ENCODE assay signal across 8 cellular contexts in the genomic region with DNA sequence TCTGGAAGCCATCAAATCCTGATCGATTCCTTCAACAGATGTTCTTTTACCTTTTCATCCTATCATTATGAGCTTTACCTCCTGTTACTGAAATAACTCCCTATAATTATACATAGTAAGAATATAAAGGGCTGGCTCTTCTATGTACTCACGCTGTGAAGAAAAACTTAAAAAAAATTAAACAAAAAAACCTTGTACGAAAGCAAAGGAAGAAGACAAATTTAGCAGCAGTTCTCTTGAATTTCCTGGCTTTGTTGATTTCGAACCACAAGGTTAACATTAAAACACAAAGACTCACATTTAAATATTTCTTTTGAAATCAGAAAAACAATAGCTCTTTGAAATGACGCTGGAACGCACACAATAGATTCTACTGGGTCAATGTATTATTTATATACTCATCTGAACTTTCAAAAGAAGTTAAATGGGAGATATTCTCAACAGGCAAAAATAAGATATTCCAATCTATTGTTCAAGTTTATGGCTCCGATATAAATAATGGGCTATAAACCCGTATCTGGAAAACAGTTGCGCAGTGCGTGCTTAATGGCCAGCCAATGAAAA. TPM values are rescaled to one million over a fixed set of nuclear protein-coding genes. Genes with fewer than 3 reads are reported as not detected.
DNase-seq lines count a peak whose midpoint lies in the region; ATAC-seq, FAIRE-seq and TF ChIP-seq lines count a peak whose summit lies in the region.

No MANE protein-coding gene starts in this region.

- FAIRE-seq in colon (lab: Jason Lieb, UNC), result peak; percentile 14

- no peaks in the 10 kb centered on the region for H3K27me3 Mint-ChIP-seq in naive B cell

- no peaks in the 10 kb centered on the region for H3K9me3 ChIP-seq in Loucy (ENCODE audit: insufficient read depth, low read depth, low read length)

- H3K27ac ChIP-seq in C4-2B, result peak overlapping the region; percentile 98

- TF ChIP-seq CTCF in C4-2B (conservative IDR thresholded peaks at IDR 0.05) (no peak), Loucy (conservative IDR thresholded peaks at IDR 0.05; ENCODE audit: low read length) (no peak)

- ATAC-seq in naive B cell (ENCODE audit: low read depth in 2 of 2) (no peak), GM18517 (IDR thresholded peaks at IDR 0.05; ENCODE audit: unreplicated experiment) (no peak)

- H3K9me2 ChIP-seq in Loucy (replicated peaks; ENCODE audit: low read depth, low read length), result no peaks in the 10 kb centered on the region

- no peaks in the 10 kb centered on the region for H3K36me3 ChIP-seq in Loucy (ENCODE audit: insufficient read depth, low read length)

- peak overlapping the region; percentile 100 for H3K9ac ChIP-seq in Loucy (ENCODE audit: low read depth, low read length, poor library complexity, severe bottlenecking)

- no peaks in the 10 kb centered on the region for H3K36me3 Mint-ChIP-seq in naive B cell

- peaks cover 3% of the 10 kb centered on the region for H4K20me1 ChIP-seq in Loucy (ENCODE audit: insufficient read depth, low read length, poor library complexity, severe bottlenecking)

- H3K4me3 ChIP-seq in Loucy (ENCODE audit: low read length, poor library complexity, severe bottlenecking), result peak overlapping the region; percentile 89

- no peaks in the 10 kb centered on the region for H3K9me3 Mint-ChIP-seq in naive B cell

- H2AFZ ChIP-seq in Loucy (ENCODE audit: low read length), result no peak overlapping the region

- peaks cover 40% of the 10 kb centered on the region for H3K4me1 ChIP-seq in Loucy (ENCODE audit: insufficient read depth, low read length, poor library complexity, severe bottlenecking)

- H3F3A ChIP-seq in Loucy (ENCODE audit: low read depth), result peaks cover 17% of the 10 kb centered on the region; the same call in 1 of the 2 replicates

- DNase-seq in naive B cell (no peak), UCSD-AML1 (lab: John Stamatoyannopoulos, UW; ENCODE audit: unreplicated experiment) (no peak), AML-193 (lab: John Stamatoyannopoulos, UW) (no peak), NCI-H446 (lab: John Stamatoyannopoulos, UW) (no peak)

- peaks cover 32 to 71% (median 54%) of the 10 kb centered on the region in 3 donors for H3K4me1 Mint-ChIP-seq in naive B cell

- H3K4me2 ChIP-seq in Loucy (ENCODE audit: low read depth, low read length, poor library complexity, severe bottlenecking), result peak overlapping the region; percentile 90

- H3K27ac Mint-ChIP-seq in naive B cell, result peak overlapping the region; percentile 98 to 99 (median 99)

- H3K79me2 ChIP-seq in Loucy (ENCODE audit: insufficient read depth, low read length), result peaks cover 72% of the 10 kb centered on the region

- H3K4me3 Mint-ChIP-seq in naive B cell, result peak overlapping the region; percentile 91 to 99 (median 98)

- H3K27me3 ChIP-seq in Loucy (ENCODE audit: insufficient read depth, low read length, poor library complexity, severe bottlenecking), result peaks cover 11% of the 10 kb centered on the region

RNA-seq across cellular contexts. Expression of a gene that starts 13.6 kb away (rescaled TPM):
- 10 to 100 TPM in 4 of 6 donors, 1 to 10 TPM in 1, under 1 TPM in 1; 0.96 to 63.0 (median 11.5) TPM for polyA plus RNA-seq in naive B cell (ENCODE audit: low read depth in 6 of 6)

RNA-seq across cellular contexts. Expression of a gene that starts 26.5 kb away (rescaled TPM):
- 1 to 10 TPM in 3 of 6 donors, under 1 TPM in 3; 0.11 to 1.3 (median 0.94) TPM for polyA plus RNA-seq in naive B cell (ENCODE audit: low read depth in 6 of 6)
